ENCODE assay signal across 1 cellular context in the genomic region with DNA sequence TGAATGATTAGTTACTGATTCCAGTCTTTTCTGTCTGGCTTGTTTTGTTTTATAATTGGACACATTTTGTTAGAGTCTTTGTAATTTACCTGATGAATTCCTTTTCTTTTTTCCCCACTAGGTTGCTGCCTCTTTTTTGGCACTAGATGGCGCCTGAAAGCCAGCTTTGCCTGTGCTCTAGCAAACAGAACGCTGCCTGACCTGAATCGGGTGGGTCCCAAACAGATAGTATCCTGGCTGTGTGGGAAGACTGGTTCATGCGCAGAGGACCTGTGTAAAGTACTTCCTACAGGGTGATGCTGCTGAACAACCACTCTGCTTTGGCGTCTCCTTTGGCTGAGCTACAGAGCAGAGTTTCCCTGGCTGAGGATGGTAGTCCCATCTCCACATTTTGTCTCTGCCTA.
A peak's percentile ranks its signal among the peaks of the same experiment; 100 is the strongest.
TF ChIP-seq lines count a peak whose summit lies in the region.

No MANE protein-coding gene starts in this region.

TF ChIP-seq in GM12878, 131 proteins besides CTCF, POLR2A, EP300 and RAD21:
- TF ChIP-seq HCFC1 (IDR thresholded peaks at IDR 0.05; ENCODE audit: low read length) (no peak), ETV6 (conservative IDR thresholded peaks at IDR 0.05 in 1 of 2, IDR thresholded peaks at IDR 0.05 in 1 of 2; ENCODE audit: borderline replicate concordance in 1 of 2, low read depth in 1 of 2) (0 out of 4 replicates have a peak, but pooled peaks of 1 of the 2 experiments have one; percentile 22), LARP7 (IDR thresholded peaks at IDR 0.05) (no peak), SMC3 (IDR thresholded peaks at IDR 0.05; ENCODE audit: borderline replicate concordance, low read length) (peak; percentile 61; the same call in 1 of the 2 replicates), CBX5 (IDR thresholded peaks at IDR 0.05; ENCODE audit: low read depth) (peak; percentile 100), NFIC (IDR thresholded peaks at IDR 0.05; ENCODE audit: low read depth, low read length) (no peak), TCF12 (IDR thresholded peaks at IDR 0.05; ENCODE audit: low read depth, low read length) (0 out of 2 replicates have a peak, but pooled peaks have one; percentile 8), ZNF687 (IDR thresholded peaks at IDR 0.05) (no peak), YY1 (IDR thresholded peaks at IDR 0.05; ENCODE audit: low read depth, low read length) (peak; percentile 57; the same call in 1 of the 2 replicates), ZBTB33 (IDR thresholded peaks at IDR 0.05) (peak; percentile 65; the same call in 1 of the 2 replicates), NBN (IDR thresholded peaks at IDR 0.05) (0 out of 2 replicates have a peak, but pooled peaks have one; percentile 51), MLLT1 (IDR thresholded peaks at IDR 0.05) (0 out of 2 replicates have a peak, but pooled peaks have one; percentile 28), HDGF (IDR thresholded peaks at IDR 0.05) (no peak), KLF5 (IDR thresholded peaks at IDR 0.05; ENCODE audit: partially characterized antibody) (peak; percentile 52), RUNX3 (IDR thresholded peaks at IDR 0.05; ENCODE audit: low read length) (peak; percentile 24; the same call in 1 of the 2 replicates), SKIL (IDR thresholded peaks at IDR 0.05; ENCODE audit: low read depth, poor library complexity, severe bottlenecking) (peak; percentile 22), RELB (IDR thresholded peaks at IDR 0.05; ENCODE audit: low read depth) (0 out of 2 replicates have a peak, but pooled peaks have one; percentile 1), FOS (IDR thresholded peaks at IDR 0.05; ENCODE audit: borderline replicate concordance, extremely low read depth, insufficient read length) (no peak)
- TF ChIP-seq, protein P1, sequence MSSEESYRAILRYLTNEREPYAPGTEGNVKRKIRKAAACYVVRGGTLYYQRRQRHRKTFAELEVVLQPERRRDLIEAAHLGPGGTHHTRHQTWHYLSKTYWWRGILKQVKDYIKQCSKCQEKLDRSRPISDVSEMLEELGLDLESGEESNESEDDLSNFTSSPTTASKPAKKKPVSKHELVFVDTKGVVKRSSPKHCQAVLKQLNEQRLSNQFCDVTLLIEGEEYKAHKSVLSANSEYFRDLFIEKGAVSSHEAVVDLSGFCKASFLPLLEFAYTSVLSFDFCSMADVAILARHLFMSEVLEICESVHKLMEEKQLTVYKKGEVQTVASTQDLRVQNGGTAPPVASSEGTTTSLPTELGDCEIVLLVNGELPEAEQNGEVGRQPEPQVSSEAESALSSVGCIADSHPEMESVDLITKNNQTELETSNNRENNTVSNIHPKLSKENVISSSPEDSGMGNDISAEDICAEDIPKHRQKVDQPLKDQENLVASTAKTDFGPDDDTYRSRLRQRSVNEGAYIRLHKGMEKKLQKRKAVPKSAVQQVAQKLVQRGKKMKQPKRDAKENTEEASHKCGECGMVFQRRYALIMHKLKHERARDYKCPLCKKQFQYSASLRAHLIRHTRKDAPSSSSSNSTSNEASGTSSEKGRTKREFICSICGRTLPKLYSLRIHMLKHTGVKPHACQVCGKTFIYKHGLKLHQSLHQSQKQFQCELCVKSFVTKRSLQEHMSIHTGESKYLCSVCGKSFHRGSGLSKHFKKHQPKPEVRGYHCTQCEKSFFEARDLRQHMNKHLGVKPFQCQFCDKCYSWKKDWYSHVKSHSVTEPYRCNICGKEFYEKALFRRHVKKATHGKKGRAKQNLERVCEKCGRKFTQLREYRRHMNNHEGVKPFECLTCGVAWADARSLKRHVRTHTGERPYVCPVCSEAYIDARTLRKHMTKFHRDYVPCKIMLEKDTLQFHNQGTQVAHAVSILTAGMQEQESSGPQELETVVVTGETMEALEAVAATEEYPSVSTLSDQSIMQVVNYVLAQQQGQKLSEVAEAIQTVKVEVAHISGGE (CRISPR knock-in tag; IDR thresholded peaks at IDR 0.05) = no peak
